ENCODE assay signal across 9 cellular contexts in the genomic region with DNA sequence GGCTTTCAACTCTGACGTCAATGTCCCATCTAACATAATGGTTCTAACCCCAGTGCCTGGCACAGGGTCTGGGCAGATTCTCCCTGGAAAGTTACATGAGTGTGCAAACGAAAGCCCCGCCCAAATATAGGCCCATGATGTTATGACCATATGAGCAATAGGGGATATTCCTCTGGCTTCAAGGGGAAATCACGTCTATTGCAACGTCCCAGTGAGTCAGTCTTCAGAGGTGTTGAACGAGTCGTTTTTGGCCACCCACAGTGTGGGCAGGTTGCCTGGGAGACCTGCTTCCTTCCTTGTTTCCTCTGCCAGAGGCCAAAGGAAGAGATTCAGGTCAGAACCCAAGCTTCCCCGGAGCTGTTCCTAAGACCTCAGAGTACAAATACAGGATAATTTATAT. TPM values are rescaled to one million over a fixed set of nuclear protein-coding genes. Genes with fewer than 3 reads are reported as not detected.
DNase-seq lines count a peak whose midpoint lies in the region; TF ChIP-seq lines count a peak whose summit lies in the region.
"Had no signal": no experiment of that assay in that cellular context is flagged by ENCODE, and none has a peak within 500 bp of the region (broad histone marks: within the 10 kb centered on the region; RNA-seq: fewer than 3 reads in every experiment).

No MANE protein-coding gene starts in this region.

- in situ Hi-C loops in mammary epithelial cell (cut with MboI; ENCODE audit: low sequenced_read_pairs in 2 of 2) = no loop called here

- no peak for TF ChIP-seq POLR2A in uterus (IDR thresholded peaks at IDR 0.05)

- H3K4me3 ChIP-seq in HEK293 (ENCODE audit: low read depth, low read length) (no peak overlapping the region), mammary epithelial cell (replicated peaks in 1 of 3; ENCODE audit: insufficient read depth in 1 of 3, low read depth in 2 of 3, low read length in 3 of 3) (no peak overlapping the region), uterus (no peak overlapping the region)

- no peak overlapping the region for H3K4me2 ChIP-seq in mammary epithelial cell (ENCODE audit: insufficient read depth, low read depth, low read length)

- H3K27me3 ChIP-seq in mammary epithelial cell (ENCODE audit: insufficient read depth, low read length) (peaks cover 3% of the 10 kb centered on the region), uterus (no peaks in the 10 kb centered on the region)

- H3K79me2 ChIP-seq in mammary epithelial cell (ENCODE audit: insufficient read depth, low read length) = no peaks in the 10 kb centered on the region

- peak; percentile 38 for DNase-seq in SKM-1 treated with dmso at 0.1 percent for 144 hours (lab: John Stamatoyannopoulos, UW; ENCODE audit: unreplicated experiment)
- DNase-seq in mammary epithelial cell = peak; percentile 93
- DNase-seq in stimulated activated CD8-positive, alpha-beta memory T cell treated with anti-CD3 and anti-CD28 coated beads, Interleukin-4, amount 100 ng/mL, for 48 hours = peak; percentile 82
- DNase-seq in superior temporal gyrus (ENCODE audit: extremely low spot score) = no peak
- DNase-seq in uterus = no peak
- DNase-seq in NCI-H146 (lab: John Stamatoyannopoulos, UW) = no peak
- DNase-seq: NCI-H82 had no signal

- intact Hi-C loops in mammary epithelial cell (cut with micrococcal nuclease) = no loop called here
- intact Hi-C loops in uterus (cut with DNase I; ENCODE audit: low total_unique reads) = no loop called here

- no peak for TF ChIP-seq CTCF in HEK293 (tag by site-specific recombination; IDR thresholded peaks at IDR 0.05)
- TF ChIP-seq CTCF in mammary epithelial cell (conservative IDR thresholded peaks at IDR 0.05 in 1 of 2, IDR thresholded peaks at IDR 0.05 in 1 of 2; ENCODE audit: extremely low read depth in 1 of 2, insufficient read depth in 1 of 2, low read depth in 1 of 2, low read length in 2 of 2) = no peak
- no peak for TF ChIP-seq CTCF in uterus (IDR thresholded peaks at IDR 0.05)

- BruUV-seq in mammary epithelial cell (replicated peaks; lab: Mats Ljungman, UMichigan) = no TSS peak

- H2AFZ ChIP-seq in mammary epithelial cell (ENCODE audit: low read depth, low read length) = no peak overlapping the region

- whole genome bisulfite sequencing in mammary epithelial cell (ENCODE audit: low coverage, missing lambda C conversion rate) = 24% methylated on average over 7 of the region's 8 CpGs

- POLR2A ChIA-PET in HEK293 (lab: Yijun Ruan, JAX) = no interaction called here

- no peak overlapping the region for H3K9ac ChIP-seq in mammary epithelial cell (ENCODE audit: insufficient read depth, low read length)

- H4K20me1 ChIP-seq in mammary epithelial cell (ENCODE audit: insufficient read depth, low read length) = no peaks in the 10 kb centered on the region

- H3K4me1 ChIP-seq in HEK293 (ENCODE audit: control insufficient read depth, insufficient read depth, low read length) (no peaks in the 10 kb centered on the region), mammary epithelial cell (ENCODE audit: insufficient read depth, low read length) (no peaks in the 10 kb centered on the region), uterus (no peaks in the 10 kb centered on the region)

- dilution Hi-C loops in mammary epithelial cell (cut with HindIII; ENCODE audit: low sequenced_read_pairs) = no loop called here

- H3K27ac ChIP-seq in HEK293 (ENCODE audit: extremely low read depth, low read depth, low read length) (no peak overlapping the region), mammary epithelial cell (ENCODE audit: insufficient read depth, low read depth, low read length) (no peak overlapping the region), uterus (no peak overlapping the region)

- H3K9me3 ChIP-seq in HEK293 (ENCODE audit: control insufficient read depth, insufficient read depth, low read depth, low read length) (no peaks in the 10 kb centered on the region), mammary epithelial cell (replicated peaks; ENCODE audit: insufficient read depth, low read length) (no peaks in the 10 kb centered on the region), uterus (no peaks in the 10 kb centered on the region)

- CTCF ChIA-PET in HEK293 (lab: Yijun Ruan, JAX) (interaction anchor here (0.7 kb wide), 2 partner anchors 46 to 246 kb away, joined by 3 read pairs; no protein-coding TSS in a partner anchor), mammary epithelial cell (lab: Charles Lee; ENCODE audit: low non-redundant PET) (no interaction called here)

- no peaks in the 10 kb centered on the region for H3K36me3 ChIP-seq in HEK293 (ENCODE audit: control insufficient read depth in 2 of 2, insufficient read depth in 1 of 2, low read length in 2 of 2)
- no peaks in the 10 kb centered on the region for H3K36me3 ChIP-seq in mammary epithelial cell (ENCODE audit: insufficient read depth, low read length)
- no peaks in the 10 kb centered on the region for H3K36me3 ChIP-seq in uterus

TF ChIP-seq in HEK293, 187 proteins besides CTCF, POLR2A, EP300 and RAD21:
- TF ChIP-seq YY1 (tag by site-specific recombination; IDR thresholded peaks at IDR 0.05) (no peak), SP2 (tag by site-specific recombination; IDR thresholded peaks at IDR 0.05) (no peak), ZFHX2 (tag by site-specific recombination; conservative IDR thresholded peaks at IDR 0.05) (peak; percentile 19; the same call in 1 of the 2 replicates), ZNF184 (tag by site-specific recombination; IDR thresholded peaks at IDR 0.05) (no peak), ZNF600 (tag by site-specific recombination; IDR thresholded peaks at IDR 0.05) (no peak), ZNF24 (tag by site-specific recombination; IDR thresholded peaks at IDR 0.05) (no peak), ZIC2 (tag by site-specific recombination; IDR thresholded peaks at IDR 0.05) (no peak), ZNF214 (tag by site-specific recombination; IDR thresholded peaks at IDR 0.05; ENCODE audit: borderline replicate concordance) (no peak), EGR2 (tag by site-specific recombination; IDR thresholded peaks at IDR 0.05; ENCODE audit: low read depth) (peak; percentile 15; the same call in 1 of the 2 replicates), ZNF837 (tag by site-specific recombination; IDR thresholded peaks at IDR 0.05) (no peak), ZNF704 (tag by site-specific recombination; IDR thresholded peaks at IDR 0.05) (no peak)
- TF ChIP-seq, protein P1, sequence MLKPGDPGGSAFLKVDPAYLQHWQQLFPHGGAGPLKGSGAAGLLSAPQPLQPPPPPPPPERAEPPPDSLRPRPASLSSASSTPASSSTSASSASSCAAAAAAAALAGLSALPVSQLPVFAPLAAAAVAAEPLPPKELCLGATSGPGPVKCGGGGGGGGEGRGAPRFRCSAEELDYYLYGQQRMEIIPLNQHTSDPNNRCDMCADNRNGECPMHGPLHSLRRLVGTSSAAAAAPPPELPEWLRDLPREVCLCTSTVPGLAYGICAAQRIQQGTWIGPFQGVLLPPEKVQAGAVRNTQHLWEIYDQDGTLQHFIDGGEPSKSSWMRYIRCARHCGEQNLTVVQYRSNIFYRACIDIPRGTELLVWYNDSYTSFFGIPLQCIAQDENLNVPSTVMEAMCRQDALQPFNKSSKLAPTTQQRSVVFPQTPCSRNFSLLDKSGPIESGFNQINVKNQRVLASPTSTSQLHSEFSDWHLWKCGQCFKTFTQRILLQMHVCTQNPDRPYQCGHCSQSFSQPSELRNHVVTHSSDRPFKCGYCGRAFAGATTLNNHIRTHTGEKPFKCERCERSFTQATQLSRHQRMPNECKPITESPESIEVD (tag by site-specific recombination; IDR thresholded peaks at IDR 0.05) = no peak
TF ChIP-seq in HEK293: peak in this region for 2.

RNA-seq across cellular contexts. Expression of gene PIK3R5, which starts 30.3 kb away (rescaled TPM):
- total RNA-seq in mammary epithelial cell = under 1 TPM in 1 of 2 donors, not detected in 1; 0.71 TPM
- polyA plus RNA-seq in mammary epithelial cell = 0.16 TPM
- polyA minus RNA-seq in mammary epithelial cell = 6.0 TPM
- 10 to 100 TPM in 2 of 4 donors, 1 to 10 TPM in 2; 1.6 to 12.0 (median 8.4) TPM for total RNA-seq in uterus
- total RNA-seq: myocyte had no signal

Comparison
In these comparisons a context has a peak if more than half of its experiments do, and no peak if none do; other contexts are left out.
1. DNase-seq: peak in SKM-1 treated with dmso at 0.1 percent for 144 hours (single experiment), mammary epithelial cell (single experiment) and stimulated activated CD8-positive, alpha-beta memory T cell treated with anti-CD3 and anti-CD28 coated beads, Interleukin-4, amount 100 ng/mL, for 48 hours (single experiment); none in superior temporal gyrus (single experiment), uterus (0 of 2) and NCI-H146 (single experiment).